In the genomic region with DNA sequence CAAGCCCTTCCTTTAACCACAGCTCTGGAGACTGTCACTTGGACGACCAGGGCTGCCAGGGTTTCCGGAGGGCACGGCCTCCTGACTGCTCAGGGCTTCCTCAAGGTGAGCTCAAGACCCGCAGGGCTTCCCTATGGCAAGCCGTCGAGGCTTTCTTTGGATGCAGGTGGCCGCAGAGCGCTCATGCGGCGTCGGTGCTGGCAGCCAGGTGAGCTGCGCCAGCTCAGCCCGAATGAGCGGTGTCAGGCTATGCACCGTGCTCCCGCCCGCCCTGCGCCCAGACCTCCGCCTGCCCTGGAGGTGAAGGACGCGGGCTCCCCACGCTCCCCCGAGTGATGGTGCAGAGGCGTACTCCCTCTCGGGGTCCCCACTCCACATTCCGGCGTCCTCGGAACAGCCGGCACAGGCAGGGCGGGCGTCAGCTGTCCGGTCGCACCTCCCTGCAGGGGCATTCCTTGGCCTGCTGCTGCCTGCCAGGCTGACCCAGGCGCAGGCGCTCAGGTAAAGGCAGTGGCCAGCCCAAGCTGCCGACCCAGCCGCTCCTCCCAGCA, we compare ENCODE assay signal across 9 cellular contexts. TPM values are rescaled to one million over a fixed set of nuclear protein-coding genes. Genes with fewer than 3 reads are reported as not detected.
DNase-seq lines count a peak whose midpoint lies in the region; ATAC-seq and TF ChIP-seq lines count a peak whose summit lies in the region.
"Had no signal": no experiment of that assay in that cellular context is flagged by ENCODE, and none has a peak within 500 bp of the region (broad histone marks: within the 10 kb centered on the region; RNA-seq: fewer than 3 reads in every experiment).

No MANE protein-coding gene starts in this region.

- H3K27ac Mint-ChIP-seq in H9 = no peak overlapping the region
- no peak overlapping the region for H3K27ac Mint-ChIP-seq in activated CD8-positive, alpha-beta memory T cell treated with anti-CD3 and anti-CD28 coated beads, Interleukin-2, amount 10 ng/mL, durations not matched to agents 7 days and 5 days

- no peak overlapping the region for H2AK5ac ChIP-seq in H9 (ENCODE audit: insufficient read length, low read length)

- no peak overlapping the region for H2BK20ac ChIP-seq in H9 (ENCODE audit: low read depth, low read length, poor library complexity, severe bottlenecking)

- H4K20me1 ChIP-seq in H9 (ENCODE audit: control insufficient read depth, insufficient read depth, insufficient read length) (no peaks in the 10 kb centered on the region), mammary epithelial cell (ENCODE audit: insufficient read depth, low read length) (no peaks in the 10 kb centered on the region)

- CTCF ChIA-PET in mammary epithelial cell (lab: Charles Lee; ENCODE audit: low non-redundant PET) = interaction anchor here (1.4 to 1.9 kb wide), 2 partner anchors 15 to 20 kb away, joined by 3 to 5 read pairs; no protein-coding TSS in a partner anchor
- CTCF ChIA-PET in activated CD8-positive, alpha-beta memory T cell treated with anti-CD3 and anti-CD28 coated beads, Interleukin-2, amount 10 ng/mL, durations not matched to agents 7 days and 5 days (lab: Charles Lee) = interaction anchor here (0.9 to 1.5 kb wide), 3 partner anchors 8 to 61 kb away, joined by 3 to 4 read pairs (median 3); no protein-coding TSS in a partner anchor

- H3K9me3 ChIP-seq in H9 (ENCODE audit: control insufficient read depth, low read depth, low read length) = no peaks in the 10 kb centered on the region
- H3K9me3 ChIP-seq in mammary epithelial cell (replicated peaks; ENCODE audit: insufficient read depth, low read length) = no peaks in the 10 kb centered on the region
- no peaks in the 10 kb centered on the region for H3K9me3 ChIP-seq in sigmoid colon

- H3K4me1 ChIP-seq in H9 (ENCODE audit: insufficient read depth, low read length) (no peaks in the 10 kb centered on the region), mammary epithelial cell (ENCODE audit: insufficient read depth, low read length) (peaks cover 36% of the 10 kb centered on the region), sigmoid colon (peaks cover 0 to 25% (median 16%) of the 10 kb centered on the region in 4 donors)

- H3K9ac ChIP-seq in H9 (ENCODE audit: extremely low read depth, insufficient read length, low read length) = no peak overlapping the region
- H3K9ac ChIP-seq in mammary epithelial cell (ENCODE audit: insufficient read depth, low read length) = peak overlapping the region; percentile 97

- no peak overlapping the region for H2BK15ac ChIP-seq in H9 (ENCODE audit: low read depth, low read length)

- H3K18ac ChIP-seq in H9 (ENCODE audit: insufficient read length, low read depth, low read length) = peak overlapping the region; percentile 2

- peak overlapping the region; percentile 77 to 88 for H3K4me3 Mint-ChIP-seq in H9
- no peak overlapping the region for H3K4me3 Mint-ChIP-seq in activated CD8-positive, alpha-beta memory T cell treated with anti-CD3 and anti-CD28 coated beads, Interleukin-2, amount 10 ng/mL, durations not matched to agents 7 days and 5 days

- no peaks in the 10 kb centered on the region for H3K79me1 ChIP-seq in H9 (ENCODE audit: insufficient read depth, low read depth, low read length, poor library complexity, severe bottlenecking)

- no peaks in the 10 kb centered on the region for H3K79me2 ChIP-seq in H9 (ENCODE audit: insufficient read depth, low read length)
- H3K79me2 ChIP-seq in mammary epithelial cell (ENCODE audit: insufficient read depth, low read length) = peaks cover 7% of the 10 kb centered on the region

- no peak for TF ChIP-seq CTCF in H9 (conservative IDR thresholded peaks at IDR 0.05)
- no peak for TF ChIP-seq CTCF in mammary epithelial cell (conservative IDR thresholded peaks at IDR 0.05 in 1 of 2, IDR thresholded peaks at IDR 0.05 in 1 of 2; ENCODE audit: extremely low read depth in 1 of 2, insufficient read depth in 1 of 2, low read depth in 1 of 2, low read length in 2 of 2)
- TF ChIP-seq CTCF in sigmoid colon (IDR thresholded peaks at IDR 0.05) = no peak

- dilution Hi-C loops in mammary epithelial cell (cut with HindIII; ENCODE audit: low sequenced_read_pairs) = loop anchor here (5.0 kb wide), 1 partner anchor 80 kb away; no protein-coding TSS in a partner anchor

- H3K4ac ChIP-seq in H9 (ENCODE audit: low read depth, low read length) = no peak overlapping the region

- peak overlapping the region; percentile 46 to 67 (median 58) for H3K4me3 ChIP-seq in mammary epithelial cell (replicated peaks in 1 of 3; ENCODE audit: insufficient read depth in 1 of 3, low read depth in 2 of 3, low read length in 3 of 3)
- H3K4me3 ChIP-seq in sigmoid colon = peak overlapping the region; percentile 39 to 58 (median 50)

- no peak overlapping the region for H3K27ac ChIP-seq in H9 (ENCODE audit: insufficient read length, low read depth, low read length)
- H3K27ac ChIP-seq in mammary epithelial cell (ENCODE audit: insufficient read depth, low read depth, low read length) = peak overlapping the region; percentile 97
- H3K27ac ChIP-seq in sigmoid colon = peak overlapping the region; percentile 75 to 94 (median 88)

- H3K4me2 ChIP-seq in H9 (ENCODE audit: insufficient read depth, insufficient read length, low read length) (peak overlapping the region; percentile 77), mammary epithelial cell (ENCODE audit: insufficient read depth, low read depth, low read length) (peak overlapping the region; percentile 96)

- no peak overlapping the region for H4K5ac ChIP-seq in H9 (ENCODE audit: insufficient read length, low read depth, low read length)

- H3K4me1 Mint-ChIP-seq in H9 = peaks cover 25% of the 10 kb centered on the region in 2 experiments
- peaks cover 2% of the 10 kb centered on the region for H3K4me1 Mint-ChIP-seq in activated CD8-positive, alpha-beta memory T cell treated with anti-CD3 and anti-CD28 coated beads, Interleukin-2, amount 10 ng/mL, durations not matched to agents 7 days and 5 days

- no peak overlapping the region for H4K8ac ChIP-seq in H9 (replicated peaks; ENCODE audit: insufficient read length, low read depth, low read length)

- no peak overlapping the region; the same call in 1 of the 2 replicates for H3K14ac ChIP-seq in H9 (ENCODE audit: insufficient read depth, low read length)

- H3K23me2 ChIP-seq in H9 (ENCODE audit: insufficient read length, low read depth, low read length, poor library complexity, severe bottlenecking) = peaks cover 14% of the 10 kb centered on the region

- no peak overlapping the region for H2BK5ac ChIP-seq in H9 (ENCODE audit: insufficient read length, low read length)

- no peaks in the 10 kb centered on the region; a peak in 1 of 5 replicates for H3K9me3 Mint-ChIP-seq in H9
- no peaks in the 10 kb centered on the region for H3K9me3 Mint-ChIP-seq in activated CD8-positive, alpha-beta memory T cell treated with anti-CD3 and anti-CD28 coated beads, Interleukin-2, amount 10 ng/mL, durations not matched to agents 7 days and 5 days (ENCODE audit: low read depth)

- H2BK12ac ChIP-seq in H9 (ENCODE audit: insufficient read length, low read depth, low read length) = no peak overlapping the region

- DNase-seq in H9 (peak; percentile 76), mammary epithelial cell (peak; percentile 76), iPS-NIHi7 (ENCODE audit: extremely low spot score) (peak; percentile 43), sigmoid colon (no peak), NCI-H226 (no peak), NCI-H82 (lab: John Stamatoyannopoulos, UW) (no peak), GF-D8 (lab: John Stamatoyannopoulos, UW) (no peak)
- no peak for DNase-seq in activated CD8-positive, alpha-beta memory T cell treated with anti-CD3 and anti-CD28 coated beads, Interleukin-2, amount 10 ng/mL, durations not matched to agents 7 days and 5 days
- DNase-seq: activated CD4-positive, alpha-beta T cell treated with anti-CD3 and anti-CD28 coated beads, Interleukin-2, amount 50 U/mL, for 4 hours had no signal

- H2BK120ac ChIP-seq in H9 (ENCODE audit: low read depth, low read length, poor library complexity, severe bottlenecking) = no peak overlapping the region

- no peak overlapping the region for H4K91ac ChIP-seq in H9 (ENCODE audit: insufficient read length, low read depth, low read length)

- no peak overlapping the region for H3T11ph ChIP-seq in H9 (ENCODE audit: low read length)

- no peak overlapping the region for H3K56ac ChIP-seq in H9 (ENCODE audit: insufficient read length, low read depth, low read length)

- no CpG with 5 or more reads among the region's 37 CpGs for WGBS in H9 (ENCODE audit: extremely low coverage, insufficient read length, low lambda C conversion rate)
- 18% methylated on average over 16 of the region's 37 CpGs for WGBS in mammary epithelial cell (ENCODE audit: low coverage, missing lambda C conversion rate)
- WGBS in sigmoid colon, 2 donors = 10 to 25% methylated on average over 37 of the region's 37 CpGs

- no peak for ATAC-seq in activated CD8-positive, alpha-beta memory T cell treated with anti-CD3 and anti-CD28 coated beads, Interleukin-2, amount 10 ng/mL, durations not matched to agents 7 days and 5 days

- peaks cover 53% of the 10 kb centered on the region for H3K27me3 Mint-ChIP-seq in H9 (ENCODE audit: low read depth)
- H3K27me3 Mint-ChIP-seq in activated CD8-positive, alpha-beta memory T cell treated with anti-CD3 and anti-CD28 coated beads, Interleukin-2, amount 10 ng/mL, durations not matched to agents 7 days and 5 days = peaks cover 73% of the 10 kb centered on the region

- no peak for TF ChIP-seq POLR2A in sigmoid colon (IDR thresholded peaks at IDR 0.05)

- BruUV-seq in mammary epithelial cell (replicated peaks; lab: Mats Ljungman, UMichigan) = no TSS peak

- H3K36me3 Mint-ChIP-seq in H9 (ENCODE audit: insufficient read depth in 1 of 3, low read depth in 3 of 3) = no peaks in the 10 kb centered on the region
- H3K36me3 Mint-ChIP-seq in activated CD8-positive, alpha-beta memory T cell treated with anti-CD3 and anti-CD28 coated beads, Interleukin-2, amount 10 ng/mL, durations not matched to agents 7 days and 5 days = no peaks in the 10 kb centered on the region

- no peak overlapping the region for H3K23ac ChIP-seq in H9 (ENCODE audit: insufficient read length, low read depth, low read length)

- in situ Hi-C loops in mammary epithelial cell (cut with MboI; ENCODE audit: low sequenced_read_pairs in 2 of 2) = no loop called here

- no peaks in the 10 kb centered on the region for H3K36me3 ChIP-seq in mammary epithelial cell (ENCODE audit: insufficient read depth, low read length)
- H3K36me3 ChIP-seq in sigmoid colon = no peaks in the 10 kb centered on the region

- intact Hi-C loops in mammary epithelial cell (cut with micrococcal nuclease) = no loop called here
- intact Hi-C loops in sigmoid colon (cut with DNase I) = no loop called here

- H3K27me3 ChIP-seq in H9 (ENCODE audit: insufficient read depth, low read length) (no peaks in the 10 kb centered on the region; the same call in 1 of the 2 replicates), mammary epithelial cell (ENCODE audit: insufficient read depth, low read length) (no peaks in the 10 kb centered on the region), sigmoid colon (no peaks in the 10 kb centered on the region)

- no peak for TF ChIP-seq EP300 in sigmoid colon (IDR thresholded peaks at IDR 0.05)

- H2AFZ ChIP-seq in H9 (ENCODE audit: low read length) (no peak overlapping the region), mammary epithelial cell (ENCODE audit: low read depth, low read length) (peak overlapping the region; percentile 60)

RNA-seq across cellular contexts. Expression of a gene that starts 20.8 kb away (rescaled TPM):
- 134 and 135 TPM in 2 replicates for total RNA-seq in H9 (2021)
- total RNA-seq in mammary epithelial cell = 1,000 to 10,000 TPM in 1 of 2 donors, 100 to 1,000 TPM in 1; 522 to 1,295 TPM
- 1,680 TPM for polyA plus RNA-seq in mammary epithelial cell
- polyA minus RNA-seq in mammary epithelial cell = 684 TPM
- 100 to 1,000 TPM; 298 to 445 (median 376) TPM for total RNA-seq in sigmoid colon
- 10 to 100 TPM; 19.2 to 58.0 (median 42.6) TPM for polyA plus RNA-seq in sigmoid colon
- total RNA-seq in activated CD8-positive, alpha-beta memory T cell treated with anti-CD3 and anti-CD28 coated beads, Interleukin-2, amount 10 ng/mL, durations not matched to agents 7 days and 5 days = 10 to 100 TPM; 14.7 to 39.0 TPM

RNA-seq across cellular contexts. Expression of a gene that starts 33.0 kb away (rescaled TPM):
- total RNA-seq in H9 (2021) = not detected in 2 replicates
- total RNA-seq in mammary epithelial cell = 1 to 10 TPM in 1 of 2 donors, under 1 TPM in 1; 0.94 to 1.3 TPM
- 4.9 TPM for polyA plus RNA-seq in mammary epithelial cell
- polyA minus RNA-seq in mammary epithelial cell = 15.5 TPM
- 10 to 100 TPM in 1 of 4 donors, not detected in 3; 17.8 TPM for total RNA-seq in sigmoid colon
- polyA plus RNA-seq in sigmoid colon = 1 to 10 TPM in 1 of 3 donors, not detected in 2; 4.2 TPM
- not detected for total RNA-seq in activated CD8-positive, alpha-beta memory T cell treated with anti-CD3 and anti-CD28 coated beads, Interleukin-2, amount 10 ng/mL, durations not matched to agents 7 days and 5 days

Comparison
In these comparisons a context has a peak if more than half of its experiments do, and no peak if none do; other contexts are left out.
1. DNase-seq: peak in H9 (single experiment), mammary epithelial cell (single experiment) and iPS-NIHi7 (single experiment); none in sigmoid colon (single experiment), NCI-H226 (single experiment), NCI-H82 (single experiment), activated CD8-positive, alpha-beta memory T cell treated with anti-CD3 and anti-CD28 coated beads, Interleukin-2, amount 10 ng/mL, durations not matched to agents 7 days and 5 days (single experiment) and GF-D8 (single experiment).